25 cellular contexts compared by ENCODE assay signal in the genomic region with DNA sequence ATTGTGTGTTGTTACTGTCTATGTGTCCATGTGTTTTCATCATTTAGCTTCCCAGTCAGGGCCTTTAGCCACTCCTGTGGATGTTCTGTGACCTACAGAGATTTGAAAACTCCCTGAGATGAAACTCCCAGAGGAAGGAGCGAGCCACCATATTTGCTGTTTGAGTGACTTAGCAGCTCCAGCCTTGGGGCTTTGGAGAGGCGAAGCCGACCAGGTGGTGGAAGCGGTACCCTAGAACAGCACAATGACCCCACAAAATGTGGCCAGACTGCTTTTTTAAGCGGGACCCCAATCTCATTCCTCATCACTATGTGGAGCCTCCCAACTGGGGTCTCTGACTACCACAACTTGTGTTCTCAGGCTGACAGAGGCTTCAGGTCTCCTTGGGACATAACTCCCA.
"Had no signal": no experiment of that assay in that cellular context is flagged by ENCODE, and none has a peak within 500 bp of the region (broad histone marks: within the 10 kb centered on the region; RNA-seq: fewer than 3 reads in every experiment).

No MANE protein-coding gene starts in this region.

- H3K4me3 ChIP-seq: colonic mucosa, esophagus squamous epithelium, gastrocnemius medialis, heart right ventricle, left lung, lower lobe of right lung, mucosa of descending colon had no signal

- H3K27me3 ChIP-seq: colonic mucosa, esophagus squamous epithelium, gastrocnemius medialis, heart right ventricle, left lung had no signal

- H3K4me1 ChIP-seq: colonic mucosa, esophagus squamous epithelium, gastrocnemius medialis, heart right ventricle, left lung, lower lobe of right lung had no signal

- H3K27ac Mint-ChIP-seq: dendritic cell treated with granulocyte-macrophage colony-stimulating factor and Interleukin-4, amounts not matched to agents 40 ng/mL and 50 ng/mL, for 4 days; effector memory CD8-positive, alpha-beta T cell; endodermal cell; mesothelial cell of epicardium; naive B cell had no signal

- H3K9me3 ChIP-seq: colonic mucosa, esophagus squamous epithelium, gastrocnemius medialis, heart right ventricle, lower lobe of right lung, mucosa of descending colon had no signal

- H3K4me1 Mint-ChIP-seq: endodermal cell, mesothelial cell of epicardium, naive B cell had no signal

- DNase-seq: colonic mucosa; cortex of kidney; effector CD8-positive, alpha-beta T cell; effector memory CD8-positive, alpha-beta T cell; endodermal cell; erythroblast; esophagus squamous epithelium; foreskin fibroblast; foreskin melanocyte; gastrocnemius medialis; glutamatergic neuron; head of caudate nucleus; heart right ventricle; hippocampal formation; left cardiac atrium; left lung; left ventricle myocardium superior; lower lobe of right lung; mesenchymal stem cell; mucosa of descending colon; naive B cell had no signal

- H3K36me3 Mint-ChIP-seq: mesothelial cell of epicardium, naive B cell had no signal

- H3K36me3 ChIP-seq: colonic mucosa, esophagus squamous epithelium, gastrocnemius medialis, heart right ventricle, left lung, lower lobe of right lung had no signal

- H3K27ac ChIP-seq: colonic mucosa, epithelial cell of prostate, esophagus squamous epithelium, gastrocnemius medialis, heart right ventricle, left lung, lower lobe of right lung had no signal

- H3K9me3 Mint-ChIP-seq: dendritic cell treated with granulocyte-macrophage colony-stimulating factor and Interleukin-4, amounts not matched to agents 40 ng/mL and 50 ng/mL, for 4 days; mesothelial cell of epicardium had no signal

- ATAC-seq: effector memory CD8-positive, alpha-beta T cell; esophagus mucosa; gastrocnemius medialis; heart right ventricle; left cardiac atrium; left lung; left ventricle myocardium superior; lower lobe of right lung; mucosa of descending colon had no signal

- H3K27me3 Mint-ChIP-seq: dendritic cell treated with granulocyte-macrophage colony-stimulating factor and Interleukin-4, amounts not matched to agents 40 ng/mL and 50 ng/mL, for 4 days; effector memory CD8-positive, alpha-beta T cell; naive B cell had no signal

- H3K4me3 Mint-ChIP-seq: dendritic cell treated with granulocyte-macrophage colony-stimulating factor and Interleukin-4, amounts not matched to agents 40 ng/mL and 50 ng/mL, for 4 days; effector memory CD8-positive, alpha-beta T cell; endodermal cell; mesothelial cell of epicardium; naive B cell had no signal
